ENCODE assay signal across 7 cellular contexts in the genomic region with DNA sequence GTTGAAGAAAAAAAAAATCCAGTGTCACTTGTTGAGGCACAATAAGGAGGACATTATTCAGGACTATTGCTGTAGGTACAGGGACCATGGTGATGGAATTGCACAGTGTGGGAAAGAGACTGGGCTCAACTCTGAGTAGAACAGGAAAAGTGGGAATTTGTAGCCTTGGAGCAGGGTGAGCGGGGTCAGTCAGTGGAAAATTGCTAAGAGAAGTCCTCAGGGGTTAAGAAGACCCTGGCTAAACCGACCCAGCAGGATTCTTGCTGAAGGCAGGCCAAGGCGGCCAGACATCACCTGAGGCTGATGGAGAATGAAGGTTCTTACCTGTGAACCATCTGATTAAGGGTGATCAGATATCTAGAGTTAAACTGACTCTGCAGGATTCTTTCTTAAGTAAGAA. TPM values are rescaled to one million over a fixed set of nuclear protein-coding genes. Genes with fewer than 3 reads are reported as not detected.
"Had no signal": no experiment of that assay in that cellular context is flagged by ENCODE, and none has a peak within 500 bp of the region (broad histone marks: within the 10 kb centered on the region; RNA-seq: fewer than 3 reads in every experiment).

No MANE protein-coding gene starts in this region.

- H3K4me3 Mint-ChIP-seq: GM23338, H9 had no signal

- H3K27ac Mint-ChIP-seq: GM23338, H9 had no signal

- ATAC-seq: GM23338, K562 had no signal

- H3K4me2 ChIP-seq: GM23338 had no signal

- DNase-seq: H9, HCEC 1CT, IMR-90 had no signal

- H3K4me1 Mint-ChIP-seq: GM23338, H9 had no signal

- H3K4me3 ChIP-seq: GM23338, K562 had no signal

- H2AFZ ChIP-seq: GM23338 had no signal

RNA-seq across cellular contexts. Expression of a gene that starts 12.5 kb away (rescaled TPM):
- total RNA-seq: GM23338, H1, H9, HT-29, IMR-90, K562 had no signal
- polyA plus RNA-seq: GM23338, H1, IMR-90, K562 had no signal

RNA-seq across cellular contexts. Expression of a gene that starts 58.4 kb away (rescaled TPM):
- total RNA-seq: GM23338, H1, H9, HT-29, IMR-90 had no signal
- polyA plus RNA-seq: GM23338, H1, IMR-90 had no signal
